ENCODE assay signal across 16 cellular contexts in the genomic region with DNA sequence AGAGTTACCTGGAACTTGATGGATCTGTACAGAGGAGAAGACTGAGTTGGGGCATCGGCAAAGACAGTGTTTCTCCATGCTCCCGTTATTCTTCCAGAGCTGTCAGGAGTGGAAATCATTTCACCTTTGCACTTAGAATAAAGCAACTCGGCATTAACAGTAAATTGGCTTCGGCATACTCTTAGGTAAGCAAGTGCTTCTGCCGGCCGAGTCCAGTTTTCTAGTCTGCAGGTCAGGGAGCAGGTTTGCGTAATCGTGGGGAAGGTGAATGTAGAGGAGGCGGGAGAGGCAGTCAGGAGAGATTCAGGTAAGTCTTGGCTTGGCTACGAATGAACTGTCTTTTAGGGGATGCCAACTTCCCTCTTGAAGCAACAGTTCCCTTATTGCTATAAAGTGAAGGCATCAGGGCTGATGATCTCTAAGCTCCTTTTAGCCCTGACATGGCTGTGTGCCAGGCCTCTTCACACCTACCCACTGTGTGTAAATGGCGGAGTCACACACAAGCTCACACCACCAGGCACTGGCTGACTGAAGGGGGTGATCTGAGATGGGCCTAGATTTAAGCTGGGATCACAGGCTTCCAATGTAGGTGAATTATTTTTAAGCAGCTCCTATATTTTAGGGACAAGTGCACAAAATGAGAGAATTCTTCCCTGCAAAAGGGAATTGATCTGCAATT.
"Had no signal": no experiment of that assay in that cellular context is flagged by ENCODE, and none has a peak within 500 bp of the region (broad histone marks: within the 10 kb centered on the region; RNA-seq: fewer than 3 reads in every experiment).

No MANE protein-coding gene starts in this region.

- H3K4me3 ChIP-seq: cardiac muscle cell, prostate gland, skin epidermis, stomach had no signal

- H3K36me3 ChIP-seq: cardiac muscle cell, prostate gland, stomach had no signal

- H3K36me3 Mint-ChIP-seq: activated CD8-positive, alpha-beta memory T cell treated with anti-CD3 and anti-CD28 coated beads, Interleukin-2, amount 10 ng/mL, durations not matched to agents 7 days and 5 days; activated naive CD8-positive, alpha-beta T cell treated with anti-CD3 and anti-CD28 coated beads, Interleukin-2, amount 10 ng/mL, durations not matched to agents 7 days and 5 days had no signal

- H3K4me3 Mint-ChIP-seq: activated CD4-positive, alpha-beta memory T cell treated with anti-CD3 and anti-CD28 coated beads, Interleukin-2, amount 10 ng/mL, durations not matched to agents 7 days and 5 days; activated CD8-positive, alpha-beta memory T cell treated with anti-CD3 and anti-CD28 coated beads, Interleukin-2, amount 10 ng/mL, durations not matched to agents 7 days and 5 days; activated naive CD8-positive, alpha-beta T cell treated with anti-CD3 and anti-CD28 coated beads, Interleukin-2, amount 10 ng/mL, durations not matched to agents 7 days and 5 days; activated T-helper 17 cell treated with anti-CD3 and anti-CD28 coated beads, Interleukin-2, amount 50 U/mL, for 72 hours had no signal

- H3K27me3 Mint-ChIP-seq: activated CD4-positive, alpha-beta memory T cell treated with anti-CD3 and anti-CD28 coated beads, Interleukin-2, amount 10 ng/mL, durations not matched to agents 7 days and 5 days; activated CD8-positive, alpha-beta memory T cell treated with anti-CD3 and anti-CD28 coated beads, Interleukin-2, amount 10 ng/mL, durations not matched to agents 7 days and 5 days; activated T-helper 17 cell treated with anti-CD3 and anti-CD28 coated beads, Interleukin-2, amount 50 U/mL, for 72 hours had no signal

- H3K27me3 ChIP-seq: cardiac muscle cell, stomach had no signal

- H3K27ac Mint-ChIP-seq: activated CD4-positive, alpha-beta memory T cell treated with anti-CD3 and anti-CD28 coated beads, Interleukin-2, amount 10 ng/mL, durations not matched to agents 7 days and 5 days; activated CD8-positive, alpha-beta memory T cell treated with anti-CD3 and anti-CD28 coated beads, Interleukin-2, amount 10 ng/mL, durations not matched to agents 7 days and 5 days; activated naive CD8-positive, alpha-beta T cell treated with anti-CD3 and anti-CD28 coated beads, Interleukin-2, amount 10 ng/mL, durations not matched to agents 7 days and 5 days; activated T-helper 17 cell treated with anti-CD3 and anti-CD28 coated beads, Interleukin-2, amount 50 U/mL, for 72 hours had no signal

- DNase-seq: activated CD4-positive, alpha-beta memory T cell treated with anti-CD3 and anti-CD28 coated beads, Interleukin-2, amount 10 ng/mL, durations not matched to agents 7 days and 5 days; activated CD8-positive, alpha-beta memory T cell treated with anti-CD3 and anti-CD28 coated beads, Interleukin-2, amount 10 ng/mL, durations not matched to agents 7 days and 5 days; activated naive CD4-positive, alpha-beta T cell; activated naive CD8-positive, alpha-beta T cell treated with anti-CD3 and anti-CD28 coated beads, Interleukin-2, amount 10 ng/mL, durations not matched to agents 7 days and 5 days; amygdala; foreskin fibroblast; hippocampal formation; islet precursor cell; right cardiac atrium; stimulated activated CD4-positive, alpha-beta T cell treated with anti-CD3 and anti-CD28 coated beads, Interleukin-4, amount 100 ng/mL, for 1 hour; stomach had no signal

- H3K27ac ChIP-seq: cardiac muscle cell, prostate gland, stomach had no signal

- FAIRE-seq: TTC549 had no signal

- H3K9me3 Mint-ChIP-seq: activated T-helper 17 cell treated with anti-CD3 and anti-CD28 coated beads, Interleukin-2, amount 50 U/mL, for 72 hours had no signal

- H3K9me3 ChIP-seq: prostate gland had no signal

- ATAC-seq: activated CD8-positive, alpha-beta memory T cell treated with anti-CD3 and anti-CD28 coated beads, Interleukin-2, amount 10 ng/mL, durations not matched to agents 7 days and 5 days; activated T-helper 17 cell treated with anti-CD3 and anti-CD28 coated beads, Interleukin-2, amount 50 U/mL, for 72 hours; right cardiac atrium had no signal

- H3K4me1 ChIP-seq: prostate gland had no signal
